8 cellular contexts compared by ENCODE assay signal in genomic region chr11:72814831-72815618, GRCh38. TPM values are rescaled to one million over a fixed set of nuclear protein-coding genes. Genes with fewer than 3 reads are reported as not detected.
DNase-seq lines count a peak whose midpoint lies in the region; ATAC-seq and TF ChIP-seq lines count a peak whose summit lies in the region.

No MANE protein-coding gene starts in this region.

- peak overlapping the region; percentile 99 for H3K27ac ChIP-seq in CD8-positive, alpha-beta memory T cell (ENCODE audit: low read depth, low read length)

- DNase-seq in CD8-positive, alpha-beta memory T cell = peak in 3 of 5 donors; percentile 18 to 70 (median 24)
- DNase-seq in NCI-H69 (lab: John Stamatoyannopoulos, UW) (peak; percentile 85), fibroblast of the aortic adventitia (ENCODE audit: low read depth) (peak; percentile 43), omental fat pad (ENCODE audit: low spot score) (no peak)
- DNase-seq in activated T-cell treated with anti-CD3 and anti-CD28 coated beads, Interleukin-2, amount 50 U/mL, for 72 hours = peak; percentile 68 to 77

- peak overlapping the region; percentile 95 for H3K4me3 ChIP-seq in CD8-positive, alpha-beta memory T cell (ENCODE audit: low read length)
- H3K4me3 ChIP-seq in fibroblast of the aortic adventitia (ENCODE audit: low read depth, low read length) = peak overlapping the region; percentile 90

- ATAC-seq in GM19035 (IDR thresholded peaks at IDR 0.05; ENCODE audit: unreplicated experiment) (peak; percentile 29), HG03342 (IDR thresholded peaks at IDR 0.05; ENCODE audit: unreplicated experiment) (peak; percentile 33), omental fat pad (ENCODE audit: low FRiP score) (peak; percentile 26), GM21381 (IDR thresholded peaks at IDR 0.05; ENCODE audit: unreplicated experiment) (no peak)
- peak; percentile 44 to 45 for ATAC-seq in activated T-cell treated with anti-CD3 and anti-CD28 coated beads, Interleukin-2, amount 50 U/mL, for 72 hours (replicated peaks in 1 of 2)

- no peaks in the 10 kb centered on the region for H3K27me3 ChIP-seq in CD8-positive, alpha-beta memory T cell (ENCODE audit: insufficient read depth, low read length, poor library complexity, severe bottlenecking)

- no peaks in the 10 kb centered on the region for H3K9me3 Mint-ChIP-seq in CD8-positive, alpha-beta memory T cell
- no peaks in the 10 kb centered on the region for H3K9me3 Mint-ChIP-seq in activated T-cell treated with anti-CD3 and anti-CD28 coated beads, Interleukin-2, amount 50 U/mL, for 72 hours

- POLR2A ChIA-PET in CD8-positive, alpha-beta memory T cell (lab: Charles Lee) = interaction anchor here (0.8 to 1.0 kb wide), 2 partner anchors 68 to 1679 kb away, joined by 3 read pairs; partner anchors contain the start of gene LIPT2

- H3K4me1 ChIP-seq in CD8-positive, alpha-beta memory T cell (ENCODE audit: insufficient read depth, low read length) = peaks cover 18% of the 10 kb centered on the region

- peak; percentile 13 for TF ChIP-seq CTCF in fibroblast of the aortic adventitia (IDR thresholded peaks at IDR 0.05; ENCODE audit: insufficient read depth, low read length)
- TF ChIP-seq CTCF in omental fat pad (IDR thresholded peaks at IDR 0.05) = no peak

- peaks cover 0 to 5% of the 10 kb centered on the region in 2 donors for H3K27me3 Mint-ChIP-seq in CD8-positive, alpha-beta memory T cell
- H3K27me3 Mint-ChIP-seq in activated T-cell treated with anti-CD3 and anti-CD28 coated beads, Interleukin-2, amount 50 U/mL, for 72 hours (ENCODE audit: low read depth) = no peaks in the 10 kb centered on the region

- peaks cover under 1 to 60% (median 11%) of the 10 kb centered on the region in 3 donors for H3K36me3 Mint-ChIP-seq in CD8-positive, alpha-beta memory T cell
- H3K36me3 Mint-ChIP-seq in activated T-cell treated with anti-CD3 and anti-CD28 coated beads, Interleukin-2, amount 50 U/mL, for 72 hours (ENCODE audit: insufficient read depth in 2 of 2) = peaks cover 7 to 47% of the 10 kb centered on the region in 2 donors

- no peaks in the 10 kb centered on the region for H3K9me3 ChIP-seq in CD8-positive, alpha-beta memory T cell (ENCODE audit: low read length)

- H3K4me3 Mint-ChIP-seq in CD8-positive, alpha-beta memory T cell = peak overlapping the region; percentile 96 to 100 (median 98)
- peak overlapping the region; percentile 97 to 100 for H3K4me3 Mint-ChIP-seq in activated T-cell treated with anti-CD3 and anti-CD28 coated beads, Interleukin-2, amount 50 U/mL, for 72 hours

- CTCF ChIA-PET in CD8-positive, alpha-beta memory T cell (lab: Charles Lee) = interaction anchor here (1.5 to 2.5 kb wide), 4 partner anchors 9 to 362 kb away, joined by 4 to 11 read pairs (median 7); no protein-coding TSS in a partner anchor

- H3K4me1 Mint-ChIP-seq in CD8-positive, alpha-beta memory T cell = peaks cover 44 to 67% (median 59%) of the 10 kb centered on the region in 3 donors
- peaks cover 59% of the 10 kb centered on the region for H3K4me1 Mint-ChIP-seq in activated T-cell treated with anti-CD3 and anti-CD28 coated beads, Interleukin-2, amount 50 U/mL, for 72 hours (ENCODE audit: low read depth)

- H3K36me3 ChIP-seq in CD8-positive, alpha-beta memory T cell (ENCODE audit: insufficient read depth, low read length) = peaks cover 19% of the 10 kb centered on the region

- H3K27ac Mint-ChIP-seq in CD8-positive, alpha-beta memory T cell = peak overlapping the region; percentile 97 to 100 (median 98)
- H3K27ac Mint-ChIP-seq in activated T-cell treated with anti-CD3 and anti-CD28 coated beads, Interleukin-2, amount 50 U/mL, for 72 hours = peak overlapping the region; percentile 95

RNA-seq across cellular contexts. Expression of gene ATG16L2, which starts 0.8 kb away (rescaled TPM):
- total RNA-seq in CD8-positive, alpha-beta memory T cell = 10 to 100 TPM; 50.3 to 53.2 TPM
- 18.8 TPM for polyA plus RNA-seq in CD8-positive, alpha-beta memory T cell
- 10 to 100 TPM; 55.8 to 56.0 TPM for total RNA-seq in activated T-cell treated with anti-CD3 and anti-CD28 coated beads, Interleukin-2, amount 50 U/mL, for 72 hours
- total RNA-seq in fibroblast of the aortic adventitia (ENCODE audit: low replicate concordance) = 9.1 and 12.4 TPM in 2 replicates
- total RNA-seq in omental fat pad = 10 to 100 TPM; 15.5 to 81.0 (median 26.7) TPM

RNA-seq across cellular contexts. Expression of gene STARD10, which starts 21.2 kb away (rescaled TPM):
- total RNA-seq in CD8-positive, alpha-beta memory T cell = 10 to 100 TPM; 13.8 to 15.9 TPM
- 21.8 TPM for polyA plus RNA-seq in CD8-positive, alpha-beta memory T cell
- 10 to 100 TPM; 31.9 to 41.3 TPM for total RNA-seq in activated T-cell treated with anti-CD3 and anti-CD28 coated beads, Interleukin-2, amount 50 U/mL, for 72 hours
- total RNA-seq in fibroblast of the aortic adventitia (ENCODE audit: low replicate concordance) (21.4 and 33.3 TPM in 2 replicates), omental fat pad (10 to 100 TPM; 10.9 to 20.6 (median 15.4) TPM)
